In genomic region chr19:13906910-13907309, GRCh38 we compare ENCODE assay signal across 8 cellular contexts. TPM values are rescaled to one million over a fixed set of nuclear protein-coding genes. Genes with fewer than 3 reads are reported as not detected.
DNase-seq lines count a peak whose midpoint lies in the region; ATAC-seq, FAIRE-seq and TF ChIP-seq lines count a peak whose summit lies in the region.

No MANE protein-coding gene starts in this region.

- peak overlapping the region; percentile 65 for H3K27ac Mint-ChIP-seq in activated naive CD4-positive, alpha-beta T cell treated with anti-CD3 and anti-CD28 coated beads, Interleukin-2, amount 10 ng/mL, durations not matched to agents 7 days and 5 days

- H3K27me3 ChIP-seq in GM12878 (replicated peaks in 1 of 2; ENCODE audit: control insufficient read depth in 2 of 2, insufficient read depth in 2 of 2, low read length in 1 of 2) (no peaks in the 10 kb centered on the region), lower lobe of right lung (ENCODE audit: low read depth) (no peaks in the 10 kb centered on the region), upper lobe of left lung (no peaks in the 10 kb centered on the region)

- ATAC-seq in GM12878 (no peak), lower lobe of right lung (no peak), upper lobe of left lung (ENCODE audit: low FRiP score in 2 of 2) (no peak), HG03378 (IDR thresholded peaks at IDR 0.05; ENCODE audit: unreplicated experiment) (no peak)

- FAIRE-seq in GM12878 (lab: Jason Lieb, UNC) (no peak), HTR-8/SVneo (lab: Jason Lieb, UNC) (no peak)

- TF ChIP-seq RAD21 in GM12878 (IDR thresholded peaks at IDR 0.05; ENCODE audit: insufficient read depth, low read depth, low read length): no peak

- H3K27me3 Mint-ChIP-seq in activated naive CD4-positive, alpha-beta T cell treated with anti-CD3 and anti-CD28 coated beads, Interleukin-2, amount 10 ng/mL, durations not matched to agents 7 days and 5 days: no peaks in the 10 kb centered on the region

- H3K4me3 ChIP-seq in GM12878: peak overlapping the region; percentile 72
- peak overlapping the region; percentile 84 for H3K4me3 ChIP-seq in lower lobe of right lung
- peak overlapping the region in 3 of 4 donors; percentile 61 to 81 (median 78) for H3K4me3 ChIP-seq in upper lobe of left lung

- peak overlapping the region; percentile 83 for H3K4me3 Mint-ChIP-seq in activated naive CD4-positive, alpha-beta T cell treated with anti-CD3 and anti-CD28 coated beads, Interleukin-2, amount 10 ng/mL, durations not matched to agents 7 days and 5 days

- no peak for DNase-seq in activated naive CD4-positive, alpha-beta T cell treated with anti-CD3 and anti-CD28 coated beads, Interleukin-2, amount 10 ng/mL, durations not matched to agents 7 days and 5 days
- DNase-seq in activated naive CD4-positive, alpha-beta T cell treated with anti-CD3 and anti-CD28 coated beads, Interleukin-2, amount 50 U/mL, for 16 hours: no peak
- no peak for DNase-seq in GM12878 (ENCODE audit: low read depth, low spot score)
- DNase-seq in lower lobe of right lung: no peak
- no peak for DNase-seq in upper lobe of left lung
- no peak for DNase-seq in HTR-8/SVneo (ENCODE audit: insufficient read length, low spot score)
- DNase-seq in activated CD4-positive, alpha-beta T cell treated with anti-CD3 and anti-CD28 coated beads, Interleukin-2, amount 50 U/mL, for 48 hours: no peak

- H3K9me3 ChIP-seq in GM12878 (replicated peaks; ENCODE audit: control insufficient read depth, insufficient read depth, low read length): no peaks in the 10 kb centered on the region
- no peaks in the 10 kb centered on the region for H3K9me3 ChIP-seq in lower lobe of right lung
- H3K9me3 ChIP-seq in upper lobe of left lung: no peaks in the 10 kb centered on the region

- H3K9ac ChIP-seq in GM12878 (ENCODE audit: control insufficient read depth, insufficient read depth, low read length): peak overlapping the region; percentile 71

- TSS peak; percentile 72 for BruUV-seq in GM12878 (replicated peaks; lab: Mats Ljungman, UMichigan)

- H3K4me1 ChIP-seq in GM12878 (ENCODE audit: control insufficient read depth, insufficient read depth, low read length) (no peaks in the 10 kb centered on the region; the same call in 1 of the 2 replicates), lower lobe of right lung (peaks cover 22% of the 10 kb centered on the region), upper lobe of left lung (peaks cover 9 to 19% (median 13%) of the 10 kb centered on the region in 4 donors)

- CTCF ChIA-PET in activated naive CD4-positive, alpha-beta T cell treated with anti-CD3 and anti-CD28 coated beads, Interleukin-2, amount 10 ng/mL, durations not matched to agents 7 days and 5 days (lab: Charles Lee): interaction anchor here (1.1 to 1.3 kb wide), 3 partner anchors 9 to 153 kb away, joined by 3 to 5 read pairs (median 3); no protein-coding TSS in a partner anchor
- CTCF ChIA-PET in GM12878 (lab: Yijun Ruan, JAX): interaction anchor here (0.6 to 1.3 kb wide), 5 partner anchors 14 to 574 kb away, joined by 3 to 8 read pairs (median 4); partner anchors contain the start of genes DCAF15, IL27RA and MISP3

- no peaks in the 10 kb centered on the region for H4K20me1 ChIP-seq in GM12878 (ENCODE audit: control insufficient read depth, insufficient read depth)

- POLR2A ChIA-PET in GM12878 (lab: Charles Lee): interaction anchor here (0.6 to 1.4 kb wide), 4 partner anchors 99 to 1178 kb away, joined by 3 to 4 read pairs (median 3); partner anchors contain the start of gene RFX1

- RAD21 ChIA-PET in GM12878 (lab: Charles Lee; ENCODE audit: unreplicated experiment): interaction anchor here (0.9 to 1.2 kb wide), 2 partner anchors 125 to 171 kb away, joined by 5 to 9 read pairs; partner anchors contain the start of gene IL27RA

- TF ChIP-seq POLR2A in GM12878 (IDR thresholded peaks at IDR 0.05; ENCODE audit: low read depth, low read length): no peak
- TF ChIP-seq POLR2A in upper lobe of left lung (IDR thresholded peaks at IDR 0.05): no peak

- H3K4me1 Mint-ChIP-seq in activated naive CD4-positive, alpha-beta T cell treated with anti-CD3 and anti-CD28 coated beads, Interleukin-2, amount 10 ng/mL, durations not matched to agents 7 days and 5 days: peaks cover 41% of the 10 kb centered on the region

- TF ChIP-seq EP300 in GM12878 (IDR thresholded peaks at IDR 0.05; ENCODE audit: borderline replicate concordance in 1 of 2, control insufficient read depth in 1 of 2, low read depth in 2 of 2, low read length in 2 of 2) (no peak), upper lobe of left lung (IDR thresholded peaks at IDR 0.05) (no peak)

- no peaks in the 10 kb centered on the region for H3K9me3 Mint-ChIP-seq in activated naive CD4-positive, alpha-beta T cell treated with anti-CD3 and anti-CD28 coated beads, Interleukin-2, amount 10 ng/mL, durations not matched to agents 7 days and 5 days

- 99% methylated on average over 5 of the region's 5 CpGs for WGBS in GM12878 (ENCODE audit: insufficient coverage, insufficient replicate concordance, low lambda C conversion rate, missing lambda C conversion rate)
- WGBS in upper lobe of left lung, 2 donors: 92 to 95% methylated on average over 5 of the region's 5 CpGs

- H3K4me2 ChIP-seq in GM12878 (ENCODE audit: control insufficient read depth, insufficient read depth): peak overlapping the region; percentile 97

- peaks cover 0 to 4% of the 10 kb centered on the region in 2 experiments; a peak in 1 of 4 replicates for H3K36me3 ChIP-seq in GM12878 (ENCODE audit: control insufficient read depth in 2 of 2, insufficient read depth in 2 of 2, low read length in 1 of 2)
- H3K36me3 ChIP-seq in lower lobe of right lung: peaks cover 25% of the 10 kb centered on the region
- peaks cover 0 to 16% (median 12%) of the 10 kb centered on the region in 4 donors for H3K36me3 ChIP-seq in upper lobe of left lung

- peaks cover 5% of the 10 kb centered on the region for H3K79me2 ChIP-seq in GM12878 (ENCODE audit: control insufficient read depth, insufficient read depth, low read length)

- no peak overlapping the region for H3K27ac ChIP-seq in GM12878 (ENCODE audit: control insufficient read depth, insufficient read depth)
- H3K27ac ChIP-seq in lower lobe of right lung: no peak overlapping the region
- peak overlapping the region in 2 of 4 donors; percentile 73 to 91 for H3K27ac ChIP-seq in upper lobe of left lung

- intact Hi-C loops in GM12878 (cut with micrococcal nuclease; ENCODE audit: unreplicated experiment) (no loop called here), lower lobe of right lung (cut with DNase I) (no loop called here)

- in situ Hi-C loops in GM12878 (cut with MboI): no loop called here

- peaks cover 15% of the 10 kb centered on the region for H3K36me3 Mint-ChIP-seq in activated naive CD4-positive, alpha-beta T cell treated with anti-CD3 and anti-CD28 coated beads, Interleukin-2, amount 10 ng/mL, durations not matched to agents 7 days and 5 days

- H2AFZ ChIP-seq in GM12878 (ENCODE audit: control insufficient read depth, low read depth, low read length): no peak overlapping the region; the same call in 1 of the 2 replicates

- SMC1A ChIA-PET in GM12878 (lab: Charles Lee; ENCODE audit: uncharacterized antibody, unreplicated experiment): interaction anchor here (0.5 to 1.0 kb wide), 4 partner anchors 10 to 136 kb away, joined by 3 to 4 read pairs (median 3); partner anchors contain the start of genes DCAF15 and IL27RA

- no peak for TF ChIP-seq CTCF in GM12878 (IDR thresholded peaks at IDR 0.05 in 2 of 3, conservative IDR thresholded peaks at IDR 0.05 in 1 of 3; ENCODE audit: control insufficient read depth in 2 of 3, extremely low read depth in 1 of 3, insufficient read depth in 1 of 3, low read depth in 3 of 3, low read length in 3 of 3)
- no peak for TF ChIP-seq CTCF in lower lobe of right lung (IDR thresholded peaks at IDR 0.05)
- no peak for TF ChIP-seq CTCF in upper lobe of left lung (IDR thresholded peaks at IDR 0.05)

RNA-seq across cellular contexts. Expression of gene CC2D1A, which starts 0.9 kb away (rescaled TPM):
- 27.1 and 32.2 TPM in 2 replicates for total RNA-seq in GM12878 (2013; cell fraction: nucleolus; rRNA removed)
- total RNA-seq in GM12878 (2014; rRNA removed) (13.2 and 17.3 TPM in 2 replicates), GM12878 (2014; rRNA removed; fragmentation: Illumina TruSeq; extraction: Trizol) (9.0 and 10.2 TPM in 2 replicates), GM12878 (2021) (32.7 and 36.1 TPM in 2 replicates), lower lobe of right lung (32.4 TPM), upper lobe of left lung (10 to 100 TPM; 30.4 to 95.3 (median 35.3) TPM)
- polyA plus RNA-seq in GM12878 (2011; ENCODE audit: low read depth): 5.8 TPM
- polyA plus RNA-seq in GM12878 (2011; rRNA removed) (7.4 and 11.9 TPM in 2 replicates), GM12878 (2014; fragmentation: Illumina TruSeq; extraction: Trizol) (7.3 and 14.8 TPM in 2 replicates), GM12878 (2014; fragmentation: Nextera tagmentation; extraction: Ambion mirVana) (1 to 10 TPM in 1 of 2 experiments, under 1 TPM in 1; 0.13 to 1.0 TPM), GM12878 (2014; rRNA removed) (24.9 and 28.0 TPM in 2 replicates), GM12878 (2016; fragmentation: Nextera tagmentation; extraction: Ambion mirVana) (10 to 100 TPM; 18.6 to 22.5 TPM)
- polyA plus RNA-seq in GM12878 (2011; cell fraction: cytosol; rRNA removed): 8.9 and 12.7 TPM in 2 replicates
- polyA plus RNA-seq in GM12878 (2011; cell fraction: nucleus; rRNA removed): 55.0 and 65.9 TPM in 2 replicates
- 16.1 and 18.9 TPM in 2 replicates for polyA plus RNA-seq in GM12878 (2012)
- 10.2 and 16.0 TPM in 2 replicates for polyA minus RNA-seq in GM12878 (2011; rRNA and poly(A)+ RNA removed)
- polyA minus RNA-seq in GM12878 (2011; cell fraction: cytosol; rRNA and poly(A)+ RNA removed): 7.2 and 8.3 TPM in 2 replicates
- 7.7 and 18.8 TPM in 2 replicates for polyA minus RNA-seq in GM12878 (2011; cell fraction: nucleus; rRNA and poly(A)+ RNA removed)

RNA-seq across cellular contexts. Expression of gene BRME1, which starts 1.0 kb away (rescaled TPM):
- total RNA-seq in GM12878 (2013; cell fraction: nucleolus; rRNA removed): 4.1 and 4.8 TPM in 2 replicates
- total RNA-seq in GM12878 (2014; rRNA removed): 0.33 and 1.4 TPM in 2 replicates
- total RNA-seq in GM12878 (2014; rRNA removed; fragmentation: Illumina TruSeq; extraction: Trizol): 0.41 and 0.72 TPM in 2 replicates
- 0.72 and 1.9 TPM in 2 replicates for total RNA-seq in GM12878 (2021)
- polyA plus RNA-seq in GM12878 (2011; ENCODE audit: low read depth): 0.79 TPM
- polyA plus RNA-seq in GM12878 (2011; rRNA removed): 1.6 and 2.2 TPM in 2 replicates
- polyA plus RNA-seq in GM12878 (2011; cell fraction: cytosol; rRNA removed): 3.9 and 4.8 TPM in 2 replicates
- polyA plus RNA-seq in GM12878 (2011; cell fraction: nucleus; rRNA removed): 13.6 and 16.7 TPM in 2 replicates
- polyA plus RNA-seq in GM12878 (2012): 0.43 and 0.52 TPM in 2 replicates
- polyA plus RNA-seq in GM12878 (2014; fragmentation: Illumina TruSeq; extraction: Trizol): 0.47 and 0.67 TPM in 2 replicates
- polyA plus RNA-seq in GM12878 (2014; fragmentation: Nextera tagmentation; extraction: Ambion mirVana): under 1 TPM in 1 of 2 experiments, not detected in 1; 0.07 TPM
- polyA plus RNA-seq in GM12878 (2014; rRNA removed): 1.0 and 1.9 TPM in 2 replicates
- polyA plus RNA-seq in GM12878 (2016; fragmentation: Nextera tagmentation; extraction: Ambion mirVana): 1 to 10 TPM in 1 of 2 experiments, under 1 TPM in 1; 0.28 to 1.1 TPM
- polyA minus RNA-seq in GM12878 (2011; rRNA and poly(A)+ RNA removed): 0.95 and 2.1 TPM in 2 replicates
- 0.80 and 2.9 TPM in 2 replicates for polyA minus RNA-seq in GM12878 (2011; cell fraction: cytosol; rRNA and poly(A)+ RNA removed)
- 1.7 and 5.8 TPM in 2 replicates for polyA minus RNA-seq in GM12878 (2011; cell fraction: nucleus; rRNA and poly(A)+ RNA removed)
- total RNA-seq in lower lobe of right lung: 2.0 TPM
- total RNA-seq in upper lobe of left lung: 1 to 10 TPM in 5 of 6 donors, under 1 TPM in 1; 0.46 to 4.4 (median 2.1) TPM

RNA-seq across cellular contexts. Expression of gene NANOS3, which starts 30.0 kb away (rescaled TPM):
- total RNA-seq in GM12878 (2013; cell fraction: nucleolus; rRNA removed): 3.9 and 5.7 TPM in 2 replicates
- total RNA-seq in GM12878 (2014; rRNA removed) (0.54 and 1.5 TPM in 2 replicates), GM12878 (2014; rRNA removed; fragmentation: Illumina TruSeq; extraction: Trizol) (1.5 and 1.6 TPM in 2 replicates), GM12878 (2021) (1.5 and 1.7 TPM in 2 replicates), lower lobe of right lung (0.68 TPM), upper lobe of left lung (1 to 10 TPM in 2 of 6 donors, not detected in 4; 1.3 to 5.2 TPM)
- polyA plus RNA-seq in GM12878 (2011; ENCODE audit: low read depth): not detected
- polyA plus RNA-seq in GM12878 (2011; rRNA removed) (0.24 and 0.69 TPM in 2 replicates), GM12878 (2014; fragmentation: Illumina TruSeq; extraction: Trizol) (1.00 TPM in 1 of 2 replicates, not detected in the other), GM12878 (2014; fragmentation: Nextera tagmentation; extraction: Ambion mirVana) (under 1 TPM; 0.31 to 0.80 TPM), GM12878 (2014; rRNA removed) (0.81 and 2.3 TPM in 2 replicates), GM12878 (2016; fragmentation: Nextera tagmentation; extraction: Ambion mirVana) (under 1 TPM; 0.53 to 0.62 TPM)
- 1.4 and 1.5 TPM in 2 replicates for polyA plus RNA-seq in GM12878 (2011; cell fraction: cytosol; rRNA removed)
- 2.5 and 2.7 TPM in 2 replicates for polyA plus RNA-seq in GM12878 (2011; cell fraction: nucleus; rRNA removed)
- polyA plus RNA-seq in GM12878 (2012): 0.94 and 1.0 TPM in 2 replicates
- 0.82 TPM in 1 of 2 replicates, not detected in the other for polyA minus RNA-seq in GM12878 (2011; rRNA and poly(A)+ RNA removed)
- polyA minus RNA-seq in GM12878 (2011; cell fraction: cytosol; rRNA and poly(A)+ RNA removed): not detected in 2 replicates
- 1.6 TPM in 1 of 2 replicates, not detected in the other for polyA minus RNA-seq in GM12878 (2011; cell fraction: nucleus; rRNA and poly(A)+ RNA removed)

RNA-seq across cellular contexts. Expression of gene PODNL1, which starts 31.3 kb away (rescaled TPM):
- total RNA-seq in GM12878 (2013; cell fraction: nucleolus; rRNA removed): not detected in 2 replicates
- not detected in 2 replicates for total RNA-seq in GM12878 (2014; rRNA removed)
- total RNA-seq in GM12878 (2014; rRNA removed; fragmentation: Illumina TruSeq; extraction: Trizol): not detected in 2 replicates
- not detected in 2 replicates for total RNA-seq in GM12878 (2021)
- not detected for polyA plus RNA-seq in GM12878 (2011; ENCODE audit: low read depth)
- 0.04 TPM in 1 of 2 replicates, not detected in the other for polyA plus RNA-seq in GM12878 (2011; rRNA removed)
- polyA plus RNA-seq in GM12878 (2011; cell fraction: cytosol; rRNA removed): 0.13 and 0.15 TPM in 2 replicates
- 0.09 TPM in 1 of 2 replicates, not detected in the other for polyA plus RNA-seq in GM12878 (2011; cell fraction: nucleus; rRNA removed)
- 0.28 and 0.37 TPM in 2 replicates for polyA plus RNA-seq in GM12878 (2012)
- polyA plus RNA-seq in GM12878 (2014; fragmentation: Illumina TruSeq; extraction: Trizol): not detected in 2 replicates
- not detected for polyA plus RNA-seq in GM12878 (2014; fragmentation: Nextera tagmentation; extraction: Ambion mirVana)
- not detected in 2 replicates for polyA plus RNA-seq in GM12878 (2014; rRNA removed)
- polyA plus RNA-seq in GM12878 (2016; fragmentation: Nextera tagmentation; extraction: Ambion mirVana): under 1 TPM in 1 of 2 experiments, not detected in 1; 0.44 TPM
- not detected in 2 replicates for polyA minus RNA-seq in GM12878 (2011; rRNA and poly(A)+ RNA removed)
- not detected in 2 replicates for polyA minus RNA-seq in GM12878 (2011; cell fraction: cytosol; rRNA and poly(A)+ RNA removed)
- polyA minus RNA-seq in GM12878 (2011; cell fraction: nucleus; rRNA and poly(A)+ RNA removed): not detected in 2 replicates
- total RNA-seq in lower lobe of right lung: 2.7 TPM
- total RNA-seq in upper lobe of left lung: 1 to 10 TPM; 1.5 to 4.3 (median 2.5) TPM

RNA-seq across cellular contexts. Expression of gene DCAF15, which starts 45.4 kb away (rescaled TPM):
- 26.9 and 33.4 TPM in 2 replicates for total RNA-seq in GM12878 (2013; cell fraction: nucleolus; rRNA removed)
- total RNA-seq in GM12878 (2014; rRNA removed): 36.2 and 43.3 TPM in 2 replicates
- total RNA-seq in GM12878 (2014; rRNA removed; fragmentation: Illumina TruSeq; extraction: Trizol): 16.9 and 18.0 TPM in 2 replicates
- total RNA-seq in GM12878 (2021): 58.2 and 63.4 TPM in 2 replicates
- 10.8 TPM for polyA plus RNA-seq in GM12878 (2011; ENCODE audit: low read depth)
- polyA plus RNA-seq in GM12878 (2011; rRNA removed): 11.8 and 25.3 TPM in 2 replicates
- 27.7 and 41.9 TPM in 2 replicates for polyA plus RNA-seq in GM12878 (2011; cell fraction: cytosol; rRNA removed)
- 248 and 296 TPM in 2 replicates for polyA plus RNA-seq in GM12878 (2011; cell fraction: nucleus; rRNA removed)
- polyA plus RNA-seq in GM12878 (2012): 32.4 and 34.3 TPM in 2 replicates
- polyA plus RNA-seq in GM12878 (2014; fragmentation: Illumina TruSeq; extraction: Trizol): 11.9 and 20.9 TPM in 2 replicates
- polyA plus RNA-seq in GM12878 (2014; fragmentation: Nextera tagmentation; extraction: Ambion mirVana): under 1 TPM; 0.16 to 0.58 TPM
- 50.1 and 55.7 TPM in 2 replicates for polyA plus RNA-seq in GM12878 (2014; rRNA removed)
- 10 to 100 TPM; 27.9 to 29.2 TPM for polyA plus RNA-seq in GM12878 (2016; fragmentation: Nextera tagmentation; extraction: Ambion mirVana)
- 32.3 TPM in 2 replicates for polyA minus RNA-seq in GM12878 (2011; rRNA and poly(A)+ RNA removed)
- polyA minus RNA-seq in GM12878 (2011; cell fraction: cytosol; rRNA and poly(A)+ RNA removed): 10.6 and 15.0 TPM in 2 replicates
- 33.1 and 49.4 TPM in 2 replicates for polyA minus RNA-seq in GM12878 (2011; cell fraction: nucleus; rRNA and poly(A)+ RNA removed)
- total RNA-seq in lower lobe of right lung: 28.4 TPM
- total RNA-seq in upper lobe of left lung: 10 to 100 TPM; 20.5 to 51.3 (median 39.0) TPM
